ENCODE assay signal across 13 cellular contexts in the genomic region with DNA sequence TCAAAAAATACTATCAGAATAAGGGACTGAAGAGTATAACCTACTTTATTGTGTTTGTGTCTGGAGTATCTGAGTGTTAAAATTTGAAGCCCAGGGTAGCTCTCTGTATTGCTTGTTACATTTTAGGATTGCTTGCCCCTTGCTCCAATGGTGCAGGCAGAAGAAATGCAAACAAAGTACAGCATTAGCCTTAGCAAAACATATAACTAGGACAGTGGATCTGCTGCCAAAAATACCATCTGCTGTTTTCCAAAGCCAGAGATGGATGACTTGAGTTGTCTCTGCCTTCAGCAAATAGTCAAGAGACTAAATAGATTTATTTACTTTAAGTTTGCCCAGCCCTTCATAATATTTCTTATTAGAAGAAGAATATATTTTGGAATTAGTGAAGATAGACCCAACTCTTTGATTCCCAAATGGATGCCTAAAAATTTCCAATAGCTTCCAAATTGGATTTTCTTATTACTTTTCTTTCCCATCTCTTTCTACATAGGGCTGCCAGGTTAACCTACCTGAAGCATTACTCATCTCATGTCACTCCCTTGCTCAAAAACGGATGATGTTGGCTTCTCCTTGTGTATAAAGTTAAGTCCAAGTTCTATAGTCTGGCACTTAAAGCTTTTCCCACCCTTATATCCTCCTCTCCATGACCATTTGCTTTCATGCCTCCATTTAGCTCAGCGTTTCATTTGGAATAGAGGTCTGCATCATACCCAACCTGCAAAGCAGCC.
DNase-seq lines count a peak whose midpoint lies in the region; ATAC-seq, FAIRE-seq and TF ChIP-seq lines count a peak whose summit lies in the region.
"Had no signal": no experiment of that assay in that cellular context is flagged by ENCODE, and none has a peak within 500 bp of the region (broad histone marks: within the 10 kb centered on the region; RNA-seq: fewer than 3 reads in every experiment).

No MANE protein-coding gene starts in this region.

- no peak for FAIRE-seq in H54 (lab: Jason Lieb, UNC)
- FAIRE-seq in GM12891 (lab: Jason Lieb, UNC): no peak

- peak; percentile 33 for DNase-seq in NCI-H2196 (lab: John Stamatoyannopoulos, UW; ENCODE audit: unreplicated experiment)
- DNase-seq in NCI-H2196 treated with DMSO at 0.1 percent for 48 hours (lab: John Stamatoyannopoulos, UW; ENCODE audit: unreplicated experiment): no peak
- DNase-seq in fibroblast of gingiva (ENCODE audit: low read depth): peak; percentile 65
- DNase-seq in smooth muscle cell of the brain vasculature (ENCODE audit: low read depth, low spot score): peak; percentile 59
- DNase-seq in H54 (ENCODE audit: insufficient read length, low spot score): no peak
- no peak for DNase-seq in GM12891 (ENCODE audit: insufficient read length, low spot score)
- DNase-seq: activated CD4-positive, alpha-beta T cell treated with anti-CD3 and anti-CD28 coated beads for 36 hours; activated gamma-delta T cell treated with Interleukin-2 at 50 U/mL for 16 hours; DMS53 had no signal

- TF ChIP-seq CTCF in VCaP (conservative IDR thresholded peaks at IDR 0.05): no peak

- no peak for TF ChIP-seq POLR2A in H54 (IDR thresholded peaks at IDR 0.05; ENCODE audit: low read depth, low read length)
- TF ChIP-seq POLR2A in GM12891 (IDR thresholded peaks at IDR 0.05; ENCODE audit: low read depth, low read length): no peak

- peak overlapping the region; percentile 56 for H3K27ac ChIP-seq in VCaP

- ATAC-seq in GM18861 (IDR thresholded peaks at IDR 0.05; ENCODE audit: unreplicated experiment): no peak
- ATAC-seq: activated CD4-positive, alpha-beta T cell treated with anti-CD3 and anti-CD28 coated beads for 36 hours; natural killer cell treated with Interleukin-12 subunit alpha and Interleukin-12 subunit beta and Interleukin-15 and Interleukin-18, amount 100 ng/mL, for 72 hours; stimulated activated effector memory CD8-positive, alpha-beta T cell treated with anti-CD3 and anti-CD28 coated beads, Interleukin-12 subunit alpha, Interleukin-12 subunit beta, amount 100 ng/mL, for 72 hours had no signal

TF ChIP-seq in GM12891, 5 proteins besides CTCF, POLR2A, EP300 and RAD21:
- no peak for TF ChIP-seq SPI1 (IDR thresholded peaks at IDR 0.05; ENCODE audit: low read depth, low read length)
- TF ChIP-seq PAX5 (IDR thresholded peaks at IDR 0.05; ENCODE audit: insufficient read depth, low read length, severe bottlenecking): no peak
- no peak for TF ChIP-seq POU2F2 (IDR thresholded peaks at IDR 0.05; ENCODE audit: low read depth, low read length)
- no peak for TF ChIP-seq TAF1 (IDR thresholded peaks at IDR 0.05; ENCODE audit: low read depth, low read length)
- TF ChIP-seq POLR2AphosphoS5 (IDR thresholded peaks at IDR 0.05; ENCODE audit: low read depth, low read length): no peak

Comparison
In these comparisons a context has a peak if more than half of its experiments do, and no peak if none do; other contexts are left out.
1. DNase-seq: peak in NCI-H2196 (single experiment), fibroblast of gingiva (single experiment) and smooth muscle cell of the brain vasculature (single experiment); none in NCI-H2196 treated with DMSO at 0.1 percent for 48 hours (single experiment), H54 (single experiment) and GM12891 (single experiment).